ENCODE assay signal across 16 cellular contexts in genomic region chr11:65896009-65896999, GRCh38. TPM values are rescaled to one million over a fixed set of nuclear protein-coding genes. Genes with fewer than 3 reads are reported as not detected.
DNase-seq lines count a peak whose midpoint lies in the region; ATAC-seq and TF ChIP-seq lines count a peak whose summit lies in the region.
"Had no signal": no experiment of that assay in that cellular context is flagged by ENCODE, and none has a peak within 500 bp of the region (broad histone marks: within the 10 kb centered on the region; RNA-seq: fewer than 3 reads in every experiment).

No MANE protein-coding gene starts in this region.

- no peaks in the 10 kb centered on the region for H3K9me3 ChIP-seq in mammary epithelial cell (replicated peaks; ENCODE audit: insufficient read depth, low read length)
- H3K9me3 ChIP-seq: pancreas, Peyer's patch had no signal

- no peak overlapping the region for H3K4me3 Mint-ChIP-seq in activated naive CD4-positive, alpha-beta T cell treated with anti-CD3 and anti-CD28 coated beads, Interleukin-2, amount 10 ng/mL, durations not matched to agents 7 days and 5 days
- H3K4me3 Mint-ChIP-seq in stimulated activated effector memory CD8-positive, alpha-beta T cell treated with anti-CD3 and anti-CD28 coated beads, Interleukin-12 subunit alpha, Interleukin-12 subunit beta, amount 100 ng/mL, for 72 hours, result peak overlapping the region; percentile 78
- H3K4me3 Mint-ChIP-seq: central memory CD8-positive, alpha-beta T cell had no signal

- peak overlapping the region; percentile 88 for H3K4me2 ChIP-seq in mammary epithelial cell (ENCODE audit: insufficient read depth, low read depth, low read length)

- BruUV-seq in mammary epithelial cell (replicated peaks; lab: Mats Ljungman, UMichigan), result no TSS peak

- peaks cover 6% of the 10 kb centered on the region for H3K36me3 Mint-ChIP-seq in activated naive CD4-positive, alpha-beta T cell treated with anti-CD3 and anti-CD28 coated beads, Interleukin-2, amount 10 ng/mL, durations not matched to agents 7 days and 5 days
- H3K36me3 Mint-ChIP-seq in stimulated activated effector memory CD8-positive, alpha-beta T cell treated with anti-CD3 and anti-CD28 coated beads, Interleukin-12 subunit alpha, Interleukin-12 subunit beta, amount 100 ng/mL, for 72 hours, result peaks cover 91% of the 10 kb centered on the region

- peak overlapping the region; percentile 21 for H3K27ac ChIP-seq in mammary epithelial cell (ENCODE audit: insufficient read depth, low read depth, low read length)
- H3K27ac ChIP-seq: pancreas, Peyer's patch had no signal

- H3K27me3 ChIP-seq in mammary epithelial cell (ENCODE audit: insufficient read depth, low read length), result no peaks in the 10 kb centered on the region
- H3K27me3 ChIP-seq: pancreas had no signal

- 91% methylated on average over 14 of the region's 14 CpGs for WGBS in mammary epithelial cell (ENCODE audit: low coverage, missing lambda C conversion rate)

- CTCF ChIA-PET in activated naive CD4-positive, alpha-beta T cell treated with anti-CD3 and anti-CD28 coated beads, Interleukin-2, amount 10 ng/mL, durations not matched to agents 7 days and 5 days (lab: Charles Lee), result interaction anchor here (1.0 to 10.5 kb wide), 2 partner anchors 8 to 10 kb away, joined by 3 to 142 read pairs; partner anchors contain the start of genes CCDC85B and FIBP
- CTCF ChIA-PET in mammary epithelial cell (lab: Charles Lee; ENCODE audit: low non-redundant PET), result interaction anchor here (0.6 kb wide), 1 partner anchor 417 kb away, joined by 5 read pairs; no protein-coding TSS in a partner anchor

- ATAC-seq in stimulated activated effector memory CD8-positive, alpha-beta T cell treated with anti-CD3 and anti-CD28 coated beads, Interleukin-12 subunit alpha, Interleukin-12 subunit beta, amount 100 ng/mL, for 72 hours, result no peak
- ATAC-seq: pancreas had no signal

- H3K4me1 ChIP-seq in mammary epithelial cell (ENCODE audit: insufficient read depth, low read length), result peaks cover 61% of the 10 kb centered on the region

- DNase-seq in activated naive CD4-positive, alpha-beta T cell treated with anti-CD3 and anti-CD28 coated beads, Interleukin-2, amount 10 ng/mL, durations not matched to agents 7 days and 5 days, result no peak
- DNase-seq in activated naive CD4-positive, alpha-beta T cell (lab: John Stamatoyannopoulos, UW), result no peak
- DNase-seq in RKO (ENCODE audit: low spot score), result peak; percentile 71
- DNase-seq in mammary epithelial cell, result no peak
- no peak for DNase-seq in stimulated activated effector memory CD8-positive, alpha-beta T cell treated with anti-CD3 and anti-CD28 coated beads, Interleukin-12 subunit alpha, Interleukin-12 subunit beta, amount 100 ng/mL, for 72 hours (ENCODE audit: low spot score in 2 of 2)
- DNase-seq in activated CD4-positive, CD25-positive, alpha-beta regulatory T cell treated with anti-CD3 and anti-CD28 coated beads, Interleukin-2, amount 50 U/mL, for 72 hours, result no peak
- no peak for DNase-seq in GM19240 (ENCODE audit: insufficient read length, low spot score)
- DNase-seq in KG1 (lab: John Stamatoyannopoulos, UW), result no peak
- DNase-seq: EL, GOT3, NCI-H1092, NCI-H510A, pancreas, Peyer's patch had no signal

- H3K4me1 Mint-ChIP-seq in activated naive CD4-positive, alpha-beta T cell treated with anti-CD3 and anti-CD28 coated beads, Interleukin-2, amount 10 ng/mL, durations not matched to agents 7 days and 5 days, result peaks cover 63% of the 10 kb centered on the region
- peaks cover 61% of the 10 kb centered on the region for H3K4me1 Mint-ChIP-seq in stimulated activated effector memory CD8-positive, alpha-beta T cell treated with anti-CD3 and anti-CD28 coated beads, Interleukin-12 subunit alpha, Interleukin-12 subunit beta, amount 100 ng/mL, for 72 hours

- peak overlapping the region; percentile 42 for H3K9ac ChIP-seq in mammary epithelial cell (ENCODE audit: insufficient read depth, low read length)

- dilution Hi-C loops in mammary epithelial cell (cut with HindIII; ENCODE audit: low sequenced_read_pairs), result loop anchor here (5.0 kb wide), 1 partner anchor 34 kb away; the partner anchor contains the start of gene MUS81

- peak overlapping the region; percentile 30 for H3K27ac Mint-ChIP-seq in activated naive CD4-positive, alpha-beta T cell treated with anti-CD3 and anti-CD28 coated beads, Interleukin-2, amount 10 ng/mL, durations not matched to agents 7 days and 5 days
- peak overlapping the region; percentile 86 for H3K27ac Mint-ChIP-seq in stimulated activated effector memory CD8-positive, alpha-beta T cell treated with anti-CD3 and anti-CD28 coated beads, Interleukin-12 subunit alpha, Interleukin-12 subunit beta, amount 100 ng/mL, for 72 hours

- peaks cover 93% of the 10 kb centered on the region for H3K79me2 ChIP-seq in mammary epithelial cell (ENCODE audit: insufficient read depth, low read length)

- H3K36me3 ChIP-seq in mammary epithelial cell (ENCODE audit: insufficient read depth, low read length), result peaks cover 37% of the 10 kb centered on the region
- H3K36me3 ChIP-seq: pancreas, Peyer's patch had no signal

- in situ Hi-C loops in mammary epithelial cell (cut with MboI; ENCODE audit: low sequenced_read_pairs in 2 of 2), result no loop called here

- peaks cover 8% of the 10 kb centered on the region for H4K20me1 ChIP-seq in mammary epithelial cell (ENCODE audit: insufficient read depth, low read length)

- peak overlapping the region in 2 of 3 experiments; percentile 43 to 83 for H3K4me3 ChIP-seq in mammary epithelial cell (replicated peaks in 1 of 3; ENCODE audit: insufficient read depth in 1 of 3, low read depth in 2 of 3, low read length in 3 of 3)
- H3K4me3 ChIP-seq: pancreas, Peyer's patch had no signal

- H2AFZ ChIP-seq in mammary epithelial cell (ENCODE audit: low read depth, low read length), result no peak overlapping the region

- no peaks in the 10 kb centered on the region for H3K9me3 Mint-ChIP-seq in activated naive CD4-positive, alpha-beta T cell treated with anti-CD3 and anti-CD28 coated beads, Interleukin-2, amount 10 ng/mL, durations not matched to agents 7 days and 5 days
- H3K9me3 Mint-ChIP-seq in stimulated activated effector memory CD8-positive, alpha-beta T cell treated with anti-CD3 and anti-CD28 coated beads, Interleukin-12 subunit alpha, Interleukin-12 subunit beta, amount 100 ng/mL, for 72 hours, result no peaks in the 10 kb centered on the region
- H3K9me3 Mint-ChIP-seq: central memory CD8-positive, alpha-beta T cell had no signal

- H3K27me3 Mint-ChIP-seq in activated naive CD4-positive, alpha-beta T cell treated with anti-CD3 and anti-CD28 coated beads, Interleukin-2, amount 10 ng/mL, durations not matched to agents 7 days and 5 days, result peaks cover 16% of the 10 kb centered on the region
- H3K27me3 Mint-ChIP-seq: central memory CD8-positive, alpha-beta T cell had no signal

- intact Hi-C loops in mammary epithelial cell (cut with micrococcal nuclease), result no loop called here

- TF ChIP-seq CTCF in mammary epithelial cell (conservative IDR thresholded peaks at IDR 0.05 in 1 of 2, IDR thresholded peaks at IDR 0.05 in 1 of 2; ENCODE audit: extremely low read depth in 1 of 2, insufficient read depth in 1 of 2, low read depth in 1 of 2, low read length in 2 of 2), result no peak

RNA-seq across cellular contexts. Expression of gene FOSL1, which starts 3.9 kb away (rescaled TPM):
- 100 to 1,000 TPM in 1 of 2 donors, 10 to 100 TPM in 1; 12.5 to 275 TPM for total RNA-seq in mammary epithelial cell
- 31.6 TPM for polyA plus RNA-seq in mammary epithelial cell
- 236 TPM for polyA minus RNA-seq in mammary epithelial cell

RNA-seq across cellular contexts. Expression of gene CCDC85B, which starts 5.8 kb away (rescaled TPM):
- 10 to 100 TPM in 1 of 2 donors, 1 to 10 TPM in 1; 7.5 to 21.8 TPM for total RNA-seq in mammary epithelial cell
- polyA plus RNA-seq in mammary epithelial cell, result 12.0 TPM
- 1.3 TPM for polyA minus RNA-seq in mammary epithelial cell

RNA-seq across cellular contexts. Expression of gene FIBP, which starts 8.0 kb away (rescaled TPM):
- total RNA-seq in mammary epithelial cell, result 100 to 1,000 TPM in 1 of 2 donors, 10 to 100 TPM in 1; 84.1 to 125 TPM
- 78.7 TPM for polyA plus RNA-seq in mammary epithelial cell
- 123 TPM for polyA minus RNA-seq in mammary epithelial cell

RNA-seq across cellular contexts. Expression of gene CTSW, which starts 16.7 kb away (rescaled TPM):
- total RNA-seq in mammary epithelial cell, result not detected
- polyA plus RNA-seq in mammary epithelial cell, result 0.11 TPM
- not detected for polyA minus RNA-seq in mammary epithelial cell
- total RNA-seq: HT-29 had no signal

RNA-seq across cellular contexts. Expression of gene C11orf68, which starts 22.6 kb away (rescaled TPM):
- total RNA-seq in mammary epithelial cell, result 10 to 100 TPM in 1 of 2 donors, 1 to 10 TPM in 1; 9.8 to 53.4 TPM
- polyA plus RNA-seq in mammary epithelial cell, result 33.9 TPM
- polyA minus RNA-seq in mammary epithelial cell, result 34.5 TPM
